8 cellular contexts compared by ENCODE assay signal in genomic region chr12:10140001-10140400, GRCh38. TPM values are rescaled to one million over a fixed set of nuclear protein-coding genes. Genes with fewer than 3 reads are reported as not detected.
DNase-seq lines count a peak whose midpoint lies in the region; ATAC-seq and TF ChIP-seq lines count a peak whose summit lies in the region.

No MANE protein-coding gene starts in this region.

- H3K27ac ChIP-seq in right atrium auricular region (no peak overlapping the region), esophagus squamous epithelium (no peak overlapping the region), neuronal stem cell (replicated peaks; ENCODE audit: low read length) (no peak overlapping the region)

- H3K4me1 ChIP-seq in right atrium auricular region: peaks cover 0 to 3% of the 10 kb centered on the region in 2 donors
- peaks cover 0 to 9% (median 0%) of the 10 kb centered on the region in 3 donors for H3K4me1 ChIP-seq in esophagus squamous epithelium
- H3K4me1 ChIP-seq in neuronal stem cell (ENCODE audit: control insufficient read depth in 2 of 2, insufficient read depth in 1 of 2, low read depth in 1 of 2, low read length in 2 of 2): no peaks in the 10 kb centered on the region

- H2BK12ac ChIP-seq in neuronal stem cell (ENCODE audit: low read length): no peak overlapping the region

- H3K4me2 ChIP-seq in neuronal stem cell (ENCODE audit: insufficient read depth, low read length, poor library complexity, severe bottlenecking): no peak overlapping the region

- no peak for DNase-seq in Right ventricle myocardium superior
- no peak for DNase-seq in right atrium auricular region (ENCODE audit: low spot score)
- peak; percentile 25 for DNase-seq in NCI-H226
- peak; percentile 36 to 52 for DNase-seq in activated CD4-positive, alpha-beta T cell treated with anti-CD3 and anti-CD28 coated beads, Interleukin-2, amount 50 U/mL, for 48 hours
- DNase-seq in esophagus squamous epithelium (lab: John Stamatoyannopoulos, UW): no peak
- DNase-seq in neuronal stem cell (ENCODE audit: low spot score): peak; percentile 24

- H4K91ac ChIP-seq in neuronal stem cell (ENCODE audit: low read depth, low read length, poor library complexity): no peak overlapping the region

- H2AK5ac ChIP-seq in neuronal stem cell (ENCODE audit: low read depth, low read length): no peak overlapping the region

- no peak overlapping the region for H3K4me3 ChIP-seq in right atrium auricular region
- no peak overlapping the region for H3K4me3 ChIP-seq in esophagus squamous epithelium
- H3K4me3 ChIP-seq in neuronal stem cell (ENCODE audit: low read length in 2 of 2): no peak overlapping the region

- H2BK5ac ChIP-seq in neuronal stem cell (ENCODE audit: low read length): no peak overlapping the region

- no peak overlapping the region for H3K14ac ChIP-seq in neuronal stem cell (ENCODE audit: low read length)

- H3K9me3 ChIP-seq in right atrium auricular region (no peaks in the 10 kb centered on the region), esophagus squamous epithelium (no peaks in the 10 kb centered on the region), neuronal stem cell (replicated peaks in 1 of 2; ENCODE audit: control insufficient read depth in 2 of 2, insufficient read depth in 1 of 2, low read depth in 1 of 2, low read length in 2 of 2) (no peaks in the 10 kb centered on the region)

- H3K9ac ChIP-seq in neuronal stem cell (ENCODE audit: low read depth, low read length, poor library complexity): no peak overlapping the region

- H2BK120ac ChIP-seq in neuronal stem cell (ENCODE audit: low read depth, low read length): no peak overlapping the region

- intact Hi-C loops in Right ventricle myocardium superior (cut with DNase I) (loop anchor here (5.0 kb wide), 1 partner anchor 108 kb away; the partner anchor contains the start of gene CLEC9A), esophagus squamous epithelium (cut with DNase I) (no loop called here)

- peak in 1 of 2 donors; percentile 72 for TF ChIP-seq CTCF in right atrium auricular region (IDR thresholded peaks at IDR 0.05)
- peak in 5 of 6 experiments; percentile 35 to 79 (median 66) for TF ChIP-seq CTCF in esophagus squamous epithelium (IDR thresholded peaks at IDR 0.05)

- peak; percentile 74 for ATAC-seq in Right ventricle myocardium superior (ENCODE audit: poor library complexity)
- no peak for ATAC-seq in HG03457 (IDR thresholded peaks at IDR 0.05; ENCODE audit: unreplicated experiment)
- ATAC-seq in GM21390 (IDR thresholded peaks at IDR 0.05; ENCODE audit: unreplicated experiment): no peak

- no peaks in the 10 kb centered on the region for H3K27me3 ChIP-seq in right atrium auricular region
- H3K27me3 ChIP-seq in esophagus squamous epithelium: no peaks in the 10 kb centered on the region
- peaks cover 0 to 4% (median 0%) of the 10 kb centered on the region in 3 experiments for H3K27me3 ChIP-seq in neuronal stem cell (ENCODE audit: control insufficient read depth in 3 of 3, insufficient read depth in 3 of 3, low read depth in 1 of 3, low read length in 3 of 3)

- H3K79me1 ChIP-seq in neuronal stem cell (ENCODE audit: low read depth, low read length): no peaks in the 10 kb centered on the region

- no peak overlapping the region for H3K23ac ChIP-seq in neuronal stem cell (ENCODE audit: low read depth, low read length, poor library complexity)

- no peak overlapping the region for H3K18ac ChIP-seq in neuronal stem cell (ENCODE audit: low read length)

- H3K36me3 ChIP-seq in right atrium auricular region (no peaks in the 10 kb centered on the region), esophagus squamous epithelium (no peaks in the 10 kb centered on the region), neuronal stem cell (replicated peaks in 1 of 2; ENCODE audit: control insufficient read depth in 2 of 2, insufficient read depth in 2 of 2, low read length in 2 of 2) (no peaks in the 10 kb centered on the region)

- no peak overlapping the region for H2BK15ac ChIP-seq in neuronal stem cell (ENCODE audit: low read length)

- no peak overlapping the region for H3K4ac ChIP-seq in neuronal stem cell (ENCODE audit: low read length)

- 9 to 10% methylated on average over 2 of the region's 2 CpGs for WGBS in esophagus squamous epithelium, 2 donors
- no CpG with 5 or more reads among the region's 2 CpGs for WGBS in neuronal stem cell (ENCODE audit: extremely low coverage in 2 of 2, insufficient read length in 2 of 2, insufficient replicate concordance in 1 of 2), 2 donors

- H4K8ac ChIP-seq in neuronal stem cell (ENCODE audit: low read depth, low read length): no peak overlapping the region

- no peak for TF ChIP-seq POLR2A in esophagus squamous epithelium (IDR thresholded peaks at IDR 0.05)

- H2AFZ ChIP-seq in neuronal stem cell (ENCODE audit: low read length): no peak overlapping the region

RNA-seq across cellular contexts. Expression of gene CLEC7A, which starts 10.0 kb away (rescaled TPM):
- total RNA-seq in Right ventricle myocardium superior (2.3 TPM), right atrium auricular region (1 to 10 TPM; 4.2 to 7.9 TPM), esophagus squamous epithelium (10 to 100 TPM; 10.3 to 36.1 (median 19.2) TPM)
- polyA plus RNA-seq in neuronal stem cell (2013, experiment 1 of 2): not detected
- not detected for polyA plus RNA-seq in neuronal stem cell (2013, experiment 2 of 2)

RNA-seq across cellular contexts. Expression of gene OLR1, which starts 31.9 kb away (rescaled TPM):
- 0.35 TPM for total RNA-seq in Right ventricle myocardium superior
- 1 to 10 TPM; 1.6 to 2.5 TPM for total RNA-seq in right atrium auricular region
- total RNA-seq in esophagus squamous epithelium: 1 to 10 TPM in 1 of 4 donors, not detected in 3; 2.7 TPM
- not detected for polyA plus RNA-seq in neuronal stem cell (2013, experiment 1 of 2)
- polyA plus RNA-seq in neuronal stem cell (2013, experiment 2 of 2): not detected

RNA-seq across cellular contexts. Expression of gene TMEM52B, which starts 38.8 kb away (rescaled TPM):
- total RNA-seq in Right ventricle myocardium superior (not detected), right atrium auricular region (under 1 TPM in 1 of 2 donors, not detected in 1; 0.51 TPM), esophagus squamous epithelium (not detected)
- not detected for polyA plus RNA-seq in neuronal stem cell (2013, experiment 1 of 2)
- polyA plus RNA-seq in neuronal stem cell (2013, experiment 2 of 2): not detected

RNA-seq across cellular contexts. Expression of gene CLEC1A, which starts 41.2 kb away (rescaled TPM):
- total RNA-seq in Right ventricle myocardium superior (2.5 TPM), right atrium auricular region (1 to 10 TPM in 1 of 2 donors, under 1 TPM in 1; 0.93 to 2.8 TPM), esophagus squamous epithelium (1 to 10 TPM in 2 of 4 donors, under 1 TPM in 1, not detected in 1; 0.76 to 4.2 (median 1.9) TPM)
- 0.11 TPM for polyA plus RNA-seq in neuronal stem cell (2013, experiment 1 of 2)
- 0.08 TPM for polyA plus RNA-seq in neuronal stem cell (2013, experiment 2 of 2)

Comparison
In these comparisons a context has a peak if more than half of its experiments do, and no peak if none do; other contexts are left out.
1. DNase-seq: peak in NCI-H226 (single experiment), activated CD4-positive, alpha-beta T cell treated with anti-CD3 and anti-CD28 coated beads, Interleukin-2, amount 50 U/mL, for 48 hours (2 of 2) and neuronal stem cell (single experiment); none in Right ventricle myocardium superior (single experiment), right atrium auricular region (single experiment) and esophagus squamous epithelium (single experiment).